9 cellular contexts compared by ENCODE assay signal in the genomic region with DNA sequence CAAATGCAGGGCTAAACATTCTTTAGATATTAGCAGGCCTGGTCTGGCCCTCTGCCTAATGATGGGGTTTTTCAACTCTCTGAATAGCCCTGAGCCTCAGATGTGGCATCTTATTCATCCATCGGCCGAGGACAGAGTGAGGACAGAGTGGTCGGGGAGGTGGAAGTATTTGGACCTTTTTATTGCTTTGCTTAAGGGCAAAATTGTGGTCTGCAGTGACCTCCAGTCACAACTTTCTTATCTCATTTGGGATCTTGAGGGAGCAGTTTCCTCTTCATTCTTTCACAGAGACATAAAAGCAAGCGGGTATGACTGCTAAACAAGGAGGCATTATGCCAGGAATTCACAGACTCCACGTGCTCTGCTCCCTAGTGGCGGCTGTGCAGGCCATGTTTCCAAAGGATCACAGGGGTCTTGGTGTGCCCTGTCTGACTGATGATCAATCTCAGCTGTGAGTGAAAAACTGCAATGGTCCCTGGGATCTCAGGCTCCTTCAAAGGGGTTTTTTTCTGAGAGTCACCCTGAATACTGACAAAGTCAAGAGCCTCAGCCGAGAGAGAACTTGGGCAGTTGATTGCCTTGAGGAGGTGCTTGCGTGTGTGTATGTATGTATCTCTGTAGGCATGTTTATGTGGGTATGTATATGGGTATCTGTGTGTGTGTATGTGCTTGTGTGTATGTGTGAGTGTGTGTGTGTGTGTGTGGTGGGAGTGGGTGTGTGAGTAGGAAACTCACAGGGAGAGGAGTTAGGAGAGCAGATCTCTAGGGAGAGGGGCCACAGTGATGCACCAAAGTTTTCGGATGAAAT. TPM values are rescaled to one million over a fixed set of nuclear protein-coding genes. Genes with fewer than 3 reads are reported as not detected.
DNase-seq lines count a peak whose midpoint lies in the region; ATAC-seq, FAIRE-seq and TF ChIP-seq lines count a peak whose summit lies in the region.
"Had no signal": no experiment of that assay in that cellular context is flagged by ENCODE, and none has a peak within 500 bp of the region (broad histone marks: within the 10 kb centered on the region; RNA-seq: fewer than 3 reads in every experiment).

No MANE protein-coding gene starts in this region.

- no peaks in the 10 kb centered on the region for H3K27me3 Mint-ChIP-seq in brain
- peaks cover 26% of the 10 kb centered on the region for H3K27me3 Mint-ChIP-seq in activated T-helper 2 cell treated with anti-CD3 and anti-CD28 coated beads, Interferon-gamma antibody, Interleukin-2, Interleukin-4, amounts not matched to agents 10 μg/mL and 5 μg/mL and 100 μg/mL, durations not matched to agents 14 hours and 24 hours and 36 hours (ENCODE audit: low read depth)

- H3K27me3 ChIP-seq in ACC112 (ENCODE audit: insufficient read depth, low read length), result no peaks in the 10 kb centered on the region

- peak overlapping the region; percentile 62; the same call in 1 of the 2 replicates for H3K27ac ChIP-seq in ACC112 (ENCODE audit: low read depth, low read length)

- intact Hi-C loops in activated T-helper 2 cell treated with anti-CD3 and anti-CD28 coated beads, Interferon-gamma antibody, Interleukin-2, Interleukin-4, amounts not matched to agents 10 μg/mL and 5 μg/mL and 100 μg/mL, durations not matched to agents 14 hours and 24 hours and 36 hours (cut with micrococcal nuclease), result no loop called here

- TF ChIP-seq CTCF in brain (conservative IDR thresholded peaks at IDR 0.05), result no peak

- peak overlapping the region; percentile 22 for H3K4me3 ChIP-seq in ACC112 (ENCODE audit: low read depth, low read length)

- H3K36me3 ChIP-seq in ACC112 (ENCODE audit: insufficient read depth, low read length), result no peaks in the 10 kb centered on the region

- peak; percentile 76 for DNase-seq in HTR-8/SVneo (ENCODE audit: insufficient read length, low spot score)
- DNase-seq in kidney glomerular epithelial cell (lab: John Stamatoyannopoulos, UW), result peak; percentile 82
- DNase-seq in activated T-helper 2 cell treated with anti-CD3 and anti-CD28 coated beads, Interferon-gamma antibody, Interleukin-2, Interleukin-4, amounts not matched to agents 10 μg/mL and 5 μg/mL and 100 μg/mL, durations not matched to agents 14 hours and 24 hours and 36 hours (ENCODE audit: low spot score), result no peak
- no peak for DNase-seq in KG1 (lab: John Stamatoyannopoulos, UW)
- no peak for DNase-seq in NCI-H146 treated with DMSO at 0.1 percent for 48 hours (lab: John Stamatoyannopoulos, UW; ENCODE audit: unreplicated experiment)
- DNase-seq: NCI-H1417 treated with DMSO at 0.1 percent for 48 hours had no signal

- H2AFZ ChIP-seq in ACC112 (ENCODE audit: low read length, unreplicated experiment), result peak overlapping the region; percentile 9

- H3K4me1 Mint-ChIP-seq in brain, result peaks cover 14% of the 10 kb centered on the region
- no peaks in the 10 kb centered on the region for H3K4me1 Mint-ChIP-seq in activated T-helper 2 cell treated with anti-CD3 and anti-CD28 coated beads, Interferon-gamma antibody, Interleukin-2, Interleukin-4, amounts not matched to agents 10 μg/mL and 5 μg/mL and 100 μg/mL, durations not matched to agents 14 hours and 24 hours and 36 hours (ENCODE audit: low read depth)

- peaks cover 0 to 2% (median 0%) of the 10 kb centered on the region in 5 experiments for H3K9me3 Mint-ChIP-seq in brain
- H3K9me3 Mint-ChIP-seq in activated T-helper 2 cell treated with anti-CD3 and anti-CD28 coated beads, Interferon-gamma antibody, Interleukin-2, Interleukin-4, amounts not matched to agents 10 μg/mL and 5 μg/mL and 100 μg/mL, durations not matched to agents 14 hours and 24 hours and 36 hours, result no peaks in the 10 kb centered on the region

- H3K4me1 ChIP-seq in ACC112 (ENCODE audit: control insufficient read depth, insufficient read depth, low read length, unreplicated experiment), result peaks cover 21% of the 10 kb centered on the region

- no peak for ATAC-seq in activated CD4-positive, CD25-positive, alpha-beta regulatory T cell treated with anti-CD3 and anti-CD28 coated beads, Interleukin-2, amount 50 U/mL, for 24 hours

- H3K4me3 Mint-ChIP-seq in brain, result no peak overlapping the region
- no peak overlapping the region for H3K4me3 Mint-ChIP-seq in activated T-helper 2 cell treated with anti-CD3 and anti-CD28 coated beads, Interferon-gamma antibody, Interleukin-2, Interleukin-4, amounts not matched to agents 10 μg/mL and 5 μg/mL and 100 μg/mL, durations not matched to agents 14 hours and 24 hours and 36 hours (ENCODE audit: low read depth)

- FAIRE-seq in HTR-8/SVneo (lab: Jason Lieb, UNC), result peak; percentile 85

- peaks cover 7% of the 10 kb centered on the region for H3K36me3 Mint-ChIP-seq in brain
- H3K36me3 Mint-ChIP-seq in activated T-helper 2 cell treated with anti-CD3 and anti-CD28 coated beads, Interferon-gamma antibody, Interleukin-2, Interleukin-4, amounts not matched to agents 10 μg/mL and 5 μg/mL and 100 μg/mL, durations not matched to agents 14 hours and 24 hours and 36 hours (ENCODE audit: low read depth), result no peaks in the 10 kb centered on the region

- no peaks in the 10 kb centered on the region for H3K79me2 ChIP-seq in ACC112 (ENCODE audit: control insufficient read depth, insufficient read depth, low read length, unreplicated experiment)

- peak overlapping the region in 3 of 5 experiments; percentile 10 to 43 (median 21) for H3K27ac Mint-ChIP-seq in brain
- no peak overlapping the region for H3K27ac Mint-ChIP-seq in activated T-helper 2 cell treated with anti-CD3 and anti-CD28 coated beads, Interferon-gamma antibody, Interleukin-2, Interleukin-4, amounts not matched to agents 10 μg/mL and 5 μg/mL and 100 μg/mL, durations not matched to agents 14 hours and 24 hours and 36 hours

RNA-seq across cellular contexts. Expression of a gene that starts 47.6 kb away (rescaled TPM):
- polyA plus RNA-seq in brain (ENCODE audit: insufficient read depth, low read depth, low replicate concordance), result 18.3 TPM
- total RNA-seq in activated T-helper 2 cell treated with anti-CD3 and anti-CD28 coated beads, Interferon-gamma antibody, Interleukin-2, Interleukin-4, amounts not matched to agents 10 μg/mL and 5 μg/mL and 100 μg/mL, durations not matched to agents 14 hours and 24 hours and 36 hours, result 0.91 and 0.92 TPM in 2 replicates

Comparison
In these comparisons a context has a peak if more than half of its experiments do, and no peak if none do; other contexts are left out.
1. DNase-seq: peak in HTR-8/SVneo (single experiment) and kidney glomerular epithelial cell (single experiment); none in activated T-helper 2 cell treated with anti-CD3 and anti-CD28 coated beads, Interferon-gamma antibody, Interleukin-2, Interleukin-4, amounts not matched to agents 10 μg/mL and 5 μg/mL and 100 μg/mL, durations not matched to agents 14 hours and 24 hours and 36 hours (single experiment), KG1 (single experiment) and NCI-H146 treated with DMSO at 0.1 percent for 48 hours (single experiment).